27 cellular contexts compared by ENCODE assay signal in the genomic region with DNA sequence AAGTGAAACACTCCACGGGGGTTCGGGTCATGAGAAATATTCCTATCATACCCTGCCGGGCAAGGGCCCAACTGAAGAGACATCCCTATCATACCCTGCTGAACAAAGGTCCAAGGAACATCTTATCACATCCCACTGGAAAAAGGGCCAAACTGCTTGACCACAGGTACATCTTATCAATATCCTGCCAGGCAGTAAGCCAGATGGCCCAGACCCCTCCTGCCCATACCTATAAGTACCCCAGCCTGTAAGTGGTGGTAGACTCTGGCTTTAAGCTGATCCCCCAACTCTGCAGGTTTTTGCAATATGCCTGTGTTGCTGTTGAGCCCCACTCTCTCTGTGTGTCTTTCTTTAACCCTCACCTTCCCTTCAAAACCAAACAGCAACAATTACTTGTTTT.
"Had no signal": no experiment of that assay in that cellular context is flagged by ENCODE, and none has a peak within 500 bp of the region (broad histone marks: within the 10 kb centered on the region; RNA-seq: fewer than 3 reads in every experiment).

No MANE protein-coding gene starts in this region.

- H3K4me3 ChIP-seq: colonic mucosa, coronary artery, dorsolateral prefrontal cortex, esophagus squamous epithelium, gastrocnemius medialis, gastroesophageal sphincter, heart left ventricle, heart right ventricle had no signal

- H3K9me3 ChIP-seq: colonic mucosa, gastrocnemius medialis had no signal

- ATAC-seq: effector memory CD8-positive, alpha-beta T cell; esophagus mucosa; foreskin keratinocyte; gastrocnemius medialis; gastroesophageal sphincter; heart left ventricle; heart right ventricle had no signal

- H3K36me3 ChIP-seq: colonic mucosa, esophagus squamous epithelium, gastrocnemius medialis, gastroesophageal sphincter, heart left ventricle, heart right ventricle had no signal

- H3K4me1 ChIP-seq: colonic mucosa, foreskin keratinocyte, gastrocnemius medialis had no signal

- H3K27ac ChIP-seq: colonic mucosa, coronary artery, dorsolateral prefrontal cortex, epithelial cell of prostate, esophagus squamous epithelium, foreskin keratinocyte, gastrocnemius medialis, gastroesophageal sphincter, heart left ventricle, heart right ventricle had no signal

- DNase-seq: colonic mucosa; cortex of kidney; dermis blood vessel endothelial cell; dorsolateral prefrontal cortex; effector CD4-positive, alpha-beta T cell; effector CD8-positive, alpha-beta T cell; effector memory CD4-positive, alpha-beta T cell; effector memory CD8-positive, alpha-beta T cell; endodermal cell; erythroblast; esophagus squamous epithelium; foreskin fibroblast; foreskin keratinocyte; foreskin melanocyte; gastrocnemius medialis; glutamatergic neuron; head of caudate nucleus; heart left ventricle; heart right ventricle had no signal

- FAIRE-seq: colon, endometrium, endothelial cell of umbilical vein, frontal cortex had no signal
